Comparison of ENCODE assay signal across 12 cellular contexts in the genomic region with DNA sequence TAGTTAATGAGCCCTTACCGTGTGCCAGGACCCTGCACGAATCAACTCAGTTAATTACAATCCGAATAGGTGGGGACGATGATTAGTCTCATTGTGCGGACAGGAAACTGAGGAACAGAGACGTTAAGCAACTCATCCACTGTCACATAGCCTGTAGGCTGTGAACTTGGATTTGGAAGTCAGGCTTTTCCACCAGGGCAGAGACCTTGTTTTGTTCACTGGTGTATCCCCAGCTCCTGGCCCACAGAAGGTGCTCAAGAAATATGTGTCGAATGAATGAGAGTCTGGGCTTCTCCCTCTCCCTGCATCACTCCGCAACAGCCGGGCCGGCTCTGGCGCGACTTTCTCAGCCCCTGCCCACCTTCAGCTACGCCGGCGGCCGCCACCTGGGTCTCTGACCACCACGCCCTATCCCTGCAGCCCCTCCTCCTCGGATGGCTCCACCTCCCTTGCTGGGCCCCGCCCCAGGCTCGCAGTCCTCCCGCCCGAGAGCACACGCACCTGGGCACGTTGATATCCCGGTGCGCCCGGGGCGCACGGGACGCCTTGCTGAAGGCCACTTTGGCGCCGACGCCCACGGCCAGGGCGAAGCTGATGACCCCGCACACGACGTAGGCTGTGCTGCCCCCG. TPM values are rescaled to one million over a fixed set of nuclear protein-coding genes. Genes with fewer than 3 reads are reported as not detected.
DNase-seq lines count a peak whose midpoint lies in the region; ATAC-seq and TF ChIP-seq lines count a peak whose summit lies in the region.
"Had no signal": no experiment of that assay in that cellular context is flagged by ENCODE, and none has a peak within 500 bp of the region (broad histone marks: within the 10 kb centered on the region; RNA-seq: fewer than 3 reads in every experiment).

No MANE protein-coding gene starts in this region.

- H2BK120ac ChIP-seq in H9 (ENCODE audit: low read depth, low read length, poor library complexity, severe bottlenecking): no peak overlapping the region

- no peak overlapping the region for H4K8ac ChIP-seq in H9 (replicated peaks; ENCODE audit: insufficient read length, low read depth, low read length)

- no peak overlapping the region for H3K9ac ChIP-seq in H9 (ENCODE audit: extremely low read depth, insufficient read length, low read length)

- H2BK12ac ChIP-seq in H9 (ENCODE audit: insufficient read length, low read depth, low read length): no peak overlapping the region

- H3K27ac Mint-ChIP-seq in H9: no peak overlapping the region
- H3K27ac Mint-ChIP-seq: T-helper 2 cell treated with Interferon-gamma antibody and Interleukin-4, amounts not matched to agents 5 μg/mL and 100 μg/mL, for 36 hours had no signal

- peak overlapping the region; percentile 69 for H3K4me2 ChIP-seq in H9 (ENCODE audit: insufficient read depth, insufficient read length, low read length)

- ATAC-seq in left colon: peak; percentile 59
- no peak for ATAC-seq in GM21786 (IDR thresholded peaks at IDR 0.05; ENCODE audit: unreplicated experiment)
- ATAC-seq in gastroesophageal sphincter: no peak

- H3K18ac ChIP-seq in H9 (ENCODE audit: insufficient read length, low read depth, low read length): no peak overlapping the region

- no peak for TF ChIP-seq POLR2A in gastroesophageal sphincter (IDR thresholded peaks at IDR 0.05)

- H3K23me2 ChIP-seq in H9 (ENCODE audit: insufficient read length, low read depth, low read length, poor library complexity, severe bottlenecking): peaks cover 21% of the 10 kb centered on the region

- H3K14ac ChIP-seq in H9 (ENCODE audit: insufficient read depth, low read length): no peak overlapping the region

- H3K79me1 ChIP-seq in H9 (ENCODE audit: insufficient read depth, low read depth, low read length, poor library complexity, severe bottlenecking): no peaks in the 10 kb centered on the region

- DNase-seq in COR-L47 (lab: John Stamatoyannopoulos, UW) (peak; percentile 58), H9 (peak; percentile 89), WERI-Rb-1 (peak; percentile 79), left colon (peak in 1 of 2 donors; percentile 35), NOMO-1 treated with dmso at 0.1 percent for 144 hours (lab: John Stamatoyannopoulos, UW; ENCODE audit: unreplicated experiment) (no peak), NCI-H1092 (lab: John Stamatoyannopoulos, UW) (no peak)
- DNase-seq: left ventricle myocardium inferior, NCI-H446 treated with DMSO at 0.1 percent for 48 hours had no signal

- H3K4me3 ChIP-seq in WERI-Rb-1 (ENCODE audit: low read depth, low read length): peak overlapping the region; percentile 35
- no peak overlapping the region for H3K4me3 ChIP-seq in gastroesophageal sphincter
- H3K4me3 ChIP-seq: esophagus muscularis mucosa, left ventricle myocardium inferior had no signal

- H2AFZ ChIP-seq in H9 (ENCODE audit: low read length): no peak overlapping the region

- no peak overlapping the region for H3K4ac ChIP-seq in H9 (ENCODE audit: low read depth, low read length)

- H4K5ac ChIP-seq in H9 (ENCODE audit: insufficient read length, low read depth, low read length): no peak overlapping the region

- no peaks in the 10 kb centered on the region for H3K36me3 ChIP-seq in WERI-Rb-1
- no peaks in the 10 kb centered on the region for H3K36me3 ChIP-seq in gastroesophageal sphincter
- H3K36me3 ChIP-seq: esophagus muscularis mucosa, left ventricle myocardium inferior had no signal

- H2BK20ac ChIP-seq in H9 (ENCODE audit: low read depth, low read length, poor library complexity, severe bottlenecking): no peak overlapping the region

- no peak overlapping the region for H3K23ac ChIP-seq in H9 (ENCODE audit: insufficient read length, low read depth, low read length)

- H3K27me3 ChIP-seq in H9 (ENCODE audit: insufficient read depth, low read length) (peaks cover 34% of the 10 kb centered on the region), WERI-Rb-1 (ENCODE audit: insufficient read depth, low read depth, severe bottlenecking) (peaks cover 12% of the 10 kb centered on the region), gastroesophageal sphincter (peaks cover 99% of the 10 kb centered on the region)

- H3K9me3 Mint-ChIP-seq in H9: peaks cover 0 to 5% of the 10 kb centered on the region in 2 experiments; a peak in 3 of 5 replicates
- H3K9me3 Mint-ChIP-seq: T-helper 2 cell treated with Interferon-gamma antibody and Interleukin-4, amounts not matched to agents 5 μg/mL and 100 μg/mL, for 36 hours had no signal

- H4K91ac ChIP-seq in H9 (ENCODE audit: insufficient read length, low read depth, low read length): no peak overlapping the region

- no peaks in the 10 kb centered on the region for H3K9me3 ChIP-seq in H9 (ENCODE audit: control insufficient read depth, low read depth, low read length)
- H3K9me3 ChIP-seq in WERI-Rb-1 (ENCODE audit: severe bottlenecking): no peaks in the 10 kb centered on the region
- H3K9me3 ChIP-seq in gastroesophageal sphincter: no peaks in the 10 kb centered on the region
- H3K9me3 ChIP-seq: esophagus muscularis mucosa, left ventricle myocardium inferior had no signal

- WGBS in H9 (ENCODE audit: extremely low coverage, insufficient read length, low lambda C conversion rate): no CpG with 5 or more reads among the region's 39 CpGs
- WGBS in gastroesophageal sphincter (ENCODE audit: low coverage in 1 of 2), 2 donors: 1% methylated on average over 13 of the region's 39 CpGs; no CpG with 5 or more reads in 1 of the 2 donors

- TF ChIP-seq EP300 in gastroesophageal sphincter (IDR thresholded peaks at IDR 0.05): no peak

- no peaks in the 10 kb centered on the region for H4K20me1 ChIP-seq in H9 (ENCODE audit: control insufficient read depth, insufficient read depth, insufficient read length)

- no peak overlapping the region for H3T11ph ChIP-seq in H9 (ENCODE audit: low read length)

- H3K4me1 Mint-ChIP-seq in H9: peaks cover 13 to 31% of the 10 kb centered on the region in 2 experiments

- H3K4me1 ChIP-seq in H9 (ENCODE audit: insufficient read depth, low read length) (0 out of 2 replicates have a peak, but pooled peaks cover 2% of the 10 kb centered on the region), gastroesophageal sphincter (peaks cover 0 to 35% (median 2%) of the 10 kb centered on the region in 3 donors)

- no peak overlapping the region for H3K56ac ChIP-seq in H9 (ENCODE audit: insufficient read length, low read depth, low read length)

- TF ChIP-seq CTCF in H9 (conservative IDR thresholded peaks at IDR 0.05) (no peak), WERI-Rb-1 (IDR thresholded peaks at IDR 0.05; ENCODE audit: low read depth, low read length) (no peak), gastroesophageal sphincter (IDR thresholded peaks at IDR 0.05) (no peak)

- peak overlapping the region; percentile 38 to 75 for H3K4me3 Mint-ChIP-seq in H9

- H3K27ac ChIP-seq in H9 (ENCODE audit: insufficient read length, low read depth, low read length) (no peak overlapping the region), WERI-Rb-1 (no peak overlapping the region), gastroesophageal sphincter (no peak overlapping the region)
- H3K27ac ChIP-seq: esophagus muscularis mucosa, left ventricle myocardium inferior had no signal

- no peak overlapping the region for H2BK15ac ChIP-seq in H9 (ENCODE audit: low read depth, low read length)

- H2BK5ac ChIP-seq in H9 (ENCODE audit: insufficient read length, low read length): no peak overlapping the region

- intact Hi-C loops in left colon (cut with DNase I, micrococcal nuclease): no loop called here

- H3K79me2 ChIP-seq in H9 (ENCODE audit: insufficient read depth, low read length): no peaks in the 10 kb centered on the region

- peaks cover 52% of the 10 kb centered on the region for H3K27me3 Mint-ChIP-seq in H9 (ENCODE audit: low read depth)

- H2AK5ac ChIP-seq in H9 (ENCODE audit: insufficient read length, low read length): no peak overlapping the region

- H3K36me3 Mint-ChIP-seq in H9 (ENCODE audit: insufficient read depth in 1 of 3, low read depth in 3 of 3): no peaks in the 10 kb centered on the region; a peak in 1 of 7 replicates

RNA-seq across cellular contexts. Expression of gene SHISA7, which starts 1.3 kb away (rescaled TPM):
- total RNA-seq in H9 (2021) (0.31 TPM in 2 replicates), left colon (not detected), gastroesophageal sphincter (not detected)
- total RNA-seq: left ventricle myocardium inferior had no signal

RNA-seq across cellular contexts. Expression of gene ISOC2, which starts 19.6 kb away (rescaled TPM):
- total RNA-seq in H9 (2021) (68.2 and 72.2 TPM in 2 replicates), left colon (100 to 1,000 TPM in 1 of 2 donors, 10 to 100 TPM in 1; 63.5 to 115 TPM), gastroesophageal sphincter (10 to 100 TPM; 39.0 to 78.5 (median 63.8) TPM)

RNA-seq across cellular contexts. Expression of gene C19orf85, which starts 22.7 kb away (rescaled TPM):
- 1.2 and 2.1 TPM in 2 replicates for total RNA-seq in H9 (2021)
- not detected for total RNA-seq in left colon
- not detected for total RNA-seq in gastroesophageal sphincter
- total RNA-seq: esophagus muscularis mucosa, left ventricle myocardium inferior had no signal

RNA-seq across cellular contexts. Expression of gene UBE2S, which starts 34.2 kb away (rescaled TPM):
- 391 and 393 TPM in 2 replicates for total RNA-seq in H9 (2021)
- 10 to 100 TPM; 20.9 to 33.7 TPM for total RNA-seq in left colon
- total RNA-seq in gastroesophageal sphincter: 10 to 100 TPM; 12.6 to 17.7 (median 15.4) TPM

RNA-seq across cellular contexts. Expression of gene ZNF628, which starts 34.6 kb away (rescaled TPM):
- total RNA-seq in H9 (2021): 16.5 and 16.6 TPM in 2 replicates
- total RNA-seq in left colon: 10 to 100 TPM in 1 of 2 donors, 1 to 10 TPM in 1; 8.0 to 10.3 TPM
- 10 to 100 TPM in 1 of 4 donors, 1 to 10 TPM in 3; 2.4 to 13.0 (median 4.9) TPM for total RNA-seq in gastroesophageal sphincter

Comparison
In these comparisons a context has a peak if more than half of its experiments do, and no peak if none do; other contexts are left out.
1. DNase-seq: peak in COR-L47 (single experiment), H9 (single experiment) and WERI-Rb-1 (single experiment); none in NOMO-1 treated with dmso at 0.1 percent for 144 hours (single experiment) and NCI-H1092 (single experiment).